25 cellular contexts compared by ENCODE assay signal in genomic region chr12:132572106-132572505, GRCh38. TPM values are rescaled to one million over a fixed set of nuclear protein-coding genes. Genes with fewer than 3 reads are reported as not detected.
DNase-seq lines count a peak whose midpoint lies in the region; ATAC-seq and TF ChIP-seq lines count a peak whose summit lies in the region.
"Had no signal": no experiment of that assay in that cellular context is flagged by ENCODE, and none has a peak within 500 bp of the region (broad histone marks: within the 10 kb centered on the region; RNA-seq: fewer than 3 reads in every experiment).

No MANE protein-coding gene starts in this region.

- no peak overlapping the region for H3K4me3 Mint-ChIP-seq in activated naive CD8-positive, alpha-beta T cell treated with anti-CD3 and anti-CD28 coated beads for 36 hours
- H3K4me3 Mint-ChIP-seq: CD14-positive monocyte, HFFc6 had no signal

- H3K27me3 ChIP-seq in lower lobe of right lung (ENCODE audit: low read depth) (no peaks in the 10 kb centered on the region), stomach (no peaks in the 10 kb centered on the region), adrenal gland (no peaks in the 10 kb centered on the region)
- H3K27me3 ChIP-seq: Peyer's patch had no signal

- H3K27ac ChIP-seq in lower lobe of right lung (no peak overlapping the region), stomach (peak overlapping the region in 1 of 5 donors; percentile 33), adrenal gland (no peak overlapping the region)
- H3K27ac ChIP-seq: Peyer's patch had no signal

- TF ChIP-seq CTCF in epithelial cell of esophagus (IDR thresholded peaks at IDR 0.05; ENCODE audit: insufficient read depth, low read depth, low read length, missing control alignments): no peak
- TF ChIP-seq CTCF in lower lobe of right lung (IDR thresholded peaks at IDR 0.05): no peak
- no peak for TF ChIP-seq CTCF in stomach (IDR thresholded peaks at IDR 0.05)
- no peak for TF ChIP-seq CTCF in adrenal gland (IDR thresholded peaks at IDR 0.05)

- intact Hi-C loops in lower lobe of right lung (cut with DNase I): no loop called here
- intact Hi-C loops in stomach (cut with DNase I; ENCODE audit: low total_unique reads): no loop called here
- intact Hi-C loops in adrenal gland (cut with DNase I): no loop called here

- no peaks in the 10 kb centered on the region for H3K9me3 Mint-ChIP-seq in activated naive CD8-positive, alpha-beta T cell treated with anti-CD3 and anti-CD28 coated beads for 36 hours
- H3K9me3 Mint-ChIP-seq: CD14-positive monocyte, HFFc6 had no signal

- WGBS in stomach, 5 donors: 25 to 75% (median 42%) methylated on average over 4 to 26 of the region's 26 CpGs
- 85 to 96% (median 90%) methylated on average over 13 to 26 of the region's 26 CpGs for WGBS in adrenal gland, 4 donors

- no peak for TF ChIP-seq EP300 in stomach (IDR thresholded peaks at IDR 0.05)

- TF ChIP-seq POLR2A in stomach (IDR thresholded peaks at IDR 0.05) (no peak), adrenal gland (IDR thresholded peaks at IDR 0.05) (no peak)

- H3K4me1 Mint-ChIP-seq in activated naive CD8-positive, alpha-beta T cell treated with anti-CD3 and anti-CD28 coated beads for 36 hours: no peaks in the 10 kb centered on the region
- H3K4me1 Mint-ChIP-seq: CD14-positive monocyte had no signal

- H3K36me3 Mint-ChIP-seq in activated naive CD8-positive, alpha-beta T cell treated with anti-CD3 and anti-CD28 coated beads for 36 hours: peaks cover 2% of the 10 kb centered on the region

- H3K9me3 ChIP-seq in lower lobe of right lung (no peaks in the 10 kb centered on the region), stomach (no peaks in the 10 kb centered on the region), adrenal gland (replicated peaks in 1 of 3) (no peaks in the 10 kb centered on the region)
- H3K9me3 ChIP-seq: Peyer's patch had no signal

- peaks cover 61% of the 10 kb centered on the region for H3K36me3 ChIP-seq in lower lobe of right lung
- H3K36me3 ChIP-seq in stomach: peaks cover 20 to 96% (median 80%) of the 10 kb centered on the region in 4 donors
- peaks cover 0 to 18% of the 10 kb centered on the region in 2 donors for H3K36me3 ChIP-seq in adrenal gland (replicated peaks in 1 of 2)

- no peak overlapping the region for H3K27ac Mint-ChIP-seq in activated naive CD8-positive, alpha-beta T cell treated with anti-CD3 and anti-CD28 coated beads for 36 hours
- H3K27ac Mint-ChIP-seq: CD14-positive monocyte, HFFc6 had no signal

- H3K4me1 ChIP-seq in lower lobe of right lung (peaks cover 5% of the 10 kb centered on the region), stomach (peaks cover 4 to 14% (median 10%) of the 10 kb centered on the region in 4 donors), adrenal gland (replicated peaks in 1 of 2) (no peaks in the 10 kb centered on the region)
- H3K4me1 ChIP-seq: Peyer's patch had no signal

- H3K4me3 ChIP-seq in epithelial cell of esophagus (ENCODE audit: low read length) (no peak overlapping the region), lower lobe of right lung (no peak overlapping the region), stomach (peak overlapping the region in 2 of 4 donors; percentile 11 to 17), adrenal gland (no peak overlapping the region)
- H3K4me3 ChIP-seq: Peyer's patch had no signal

- DNase-seq in ELF-1 (ENCODE audit: low read depth, low spot score) (peak; percentile 64), epithelial cell of esophagus (ENCODE audit: low read depth) (peak; percentile 24), lower lobe of right lung (peak; percentile 79), stomach (peak; percentile 67), adrenal gland (no peak), activated gamma-delta T cell treated with Interleukin-2 at 50 U/mL for 16 hours (no peak)
- no peak for DNase-seq in activated naive CD8-positive, alpha-beta T cell treated with anti-CD3 and anti-CD28 coated beads for 36 hours
- DNase-seq: 8988T, COR-L47, GF-D8, HFFc6, MM.1S, NCI-H1092, NCI-H146, NCI-H2029 treated with DMSO at 0.1 percent for 48 hours, NCI-H2171, NCI-H526, Peyer's patch had no signal

- H3K27me3 Mint-ChIP-seq in activated naive CD8-positive, alpha-beta T cell treated with anti-CD3 and anti-CD28 coated beads for 36 hours: no peaks in the 10 kb centered on the region

- ATAC-seq in lower lobe of right lung (peak; percentile 78 to 81), HG02885 (IDR thresholded peaks at IDR 0.05; ENCODE audit: poor library complexity, unreplicated experiment) (no peak)

RNA-seq across cellular contexts. Expression of gene LRCOL1, which starts 38.3 kb away (rescaled TPM):
- total RNA-seq in lower lobe of right lung (2.3 TPM), stomach (not detected), adrenal gland (1 to 10 TPM in 3 of 8 donors, under 1 TPM in 1, not detected in 4; 0.65 to 1.4 (median 1.4) TPM)
- polyA plus RNA-seq in stomach (under 1 TPM in 1 of 3 donors, not detected in 2; 0.60 TPM), adrenal gland (1 to 10 TPM in 1 of 3 donors, under 1 TPM in 1, not detected in 1; 0.88 to 1.2 TPM)
- total RNA-seq in activated naive CD8-positive, alpha-beta T cell treated with anti-CD3 and anti-CD28 coated beads for 36 hours: not detected
- total RNA-seq: Daoy, H4, LHCN-M2, Peyer's patch, SK-MEL-5 had no signal
- polyA plus RNA-seq: CD14-positive monocyte had no signal

RNA-seq across cellular contexts. Expression of gene P2RX2, which starts 46.5 kb away (rescaled TPM):
- 0.56 TPM for total RNA-seq in lower lobe of right lung
- total RNA-seq in stomach: not detected
- under 1 TPM in 2 of 3 donors, not detected in 1; 0.19 to 0.78 TPM for polyA plus RNA-seq in stomach
- total RNA-seq in activated naive CD8-positive, alpha-beta T cell treated with anti-CD3 and anti-CD28 coated beads for 36 hours: not detected
- under 1 TPM in 1 of 8 donors, not detected in 7; 0.11 TPM for total RNA-seq in adrenal gland
- polyA plus RNA-seq in adrenal gland: 1 to 10 TPM in 1 of 3 donors, under 1 TPM in 1, not detected in 1; 0.44 to 1.9 TPM
- total RNA-seq: Daoy, H4, HFFc6, LHCN-M2, SK-MEL-5 had no signal
- polyA plus RNA-seq: AG04450, CD14-positive monocyte had no signal

Comparison
In these comparisons a context has a peak if more than half of its experiments do, and no peak if none do; other contexts are left out.
1. DNase-seq: peak in ELF-1 (single experiment), epithelial cell of esophagus (single experiment), lower lobe of right lung (single experiment) and stomach (single experiment); none in activated naive CD8-positive, alpha-beta T cell treated with anti-CD3 and anti-CD28 coated beads for 36 hours (single experiment), adrenal gland (0 of 7) and activated gamma-delta T cell treated with Interleukin-2 at 50 U/mL for 16 hours (single experiment).